23 cellular contexts compared by ENCODE assay signal in the genomic region with DNA sequence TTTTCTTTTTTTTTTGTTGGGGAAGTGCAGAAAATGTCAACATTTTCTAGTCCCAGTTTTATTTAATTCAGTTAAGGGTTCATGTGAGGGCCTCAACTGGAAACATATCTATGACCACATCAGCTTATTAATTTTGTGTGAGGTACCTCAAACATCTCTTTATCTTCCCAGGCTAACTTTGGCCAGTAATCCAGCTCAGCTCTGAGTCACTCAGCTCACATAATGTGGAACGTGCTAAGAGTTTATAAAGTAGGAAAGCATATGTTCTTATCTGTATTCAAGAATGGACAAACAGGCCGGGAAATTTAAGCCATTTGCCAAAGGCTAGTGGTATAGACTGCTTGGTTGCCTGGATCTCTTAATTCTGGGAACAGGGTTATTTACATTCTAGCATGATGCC.
DNase-seq lines count a peak whose midpoint lies in the region; ATAC-seq, FAIRE-seq and TF ChIP-seq lines count a peak whose summit lies in the region.
"Had no signal": no experiment of that assay in that cellular context is flagged by ENCODE, and none has a peak within 500 bp of the region (broad histone marks: within the 10 kb centered on the region; RNA-seq: fewer than 3 reads in every experiment).

No MANE protein-coding gene starts in this region.

- H3K27me3 Mint-ChIP-seq in T-cell: no peaks in the 10 kb centered on the region
- H3K27me3 Mint-ChIP-seq: CD4-positive, CD25-positive, alpha-beta regulatory T cell had no signal

- TF ChIP-seq EP300 in gastroesophageal sphincter (IDR thresholded peaks at IDR 0.05): no peak

- peaks cover 21 to 40% (median 31%) of the 10 kb centered on the region in 3 donors for H3K4me1 Mint-ChIP-seq in T-cell

- in situ Hi-C loops in brain microvascular endothelial cell (cut with HindIII; ENCODE audit: low pct_ligation_motif_present, low sequenced_read_pairs): no loop called here

- no peak overlapping the region for H3K4me3 Mint-ChIP-seq in T-cell
- H3K4me3 Mint-ChIP-seq: CD4-positive, CD25-positive, alpha-beta regulatory T cell had no signal

- DNase-seq in BE2C (peak; percentile 11), HTR-8/SVneo (ENCODE audit: insufficient read length, low spot score) (peak; percentile 9), brain microvascular endothelial cell (peak; percentile 81), myocyte (ENCODE audit: low read depth) (peak; percentile 19), SIG-M5 treated with dmso at 0.1 percent for 504 hours (lab: John Stamatoyannopoulos, UW; ENCODE audit: unreplicated experiment) (no peak), T-cell (no peak)
- DNase-seq: activated gamma-delta T cell; CD4-positive, CD25-positive, alpha-beta regulatory T cell; effector memory CD4-positive, alpha-beta T cell; mesendoderm; NCI-H187 treated with DMSO at 0.1 percent for 48 hours; NCI-H526; Peyer's patch; stimulated activated naive CD4-positive, alpha-beta T cell treated with Interleukin-2 at 50 U/mL for 16 hours; T-helper 1 cell had no signal

- no peak for TF ChIP-seq POLR2A in gastroesophageal sphincter (IDR thresholded peaks at IDR 0.05)

- no peaks in the 10 kb centered on the region for H3K9me3 Mint-ChIP-seq in T-cell
- H3K9me3 Mint-ChIP-seq: CD4-positive, CD25-positive, alpha-beta regulatory T cell had no signal

- peaks cover 58% of the 10 kb centered on the region for H3K36me3 Mint-ChIP-seq in T-cell

- H3K27ac ChIP-seq in brain microvascular endothelial cell: peak overlapping the region; percentile 39
- H3K27ac ChIP-seq in gastroesophageal sphincter: no peak overlapping the region
- H3K27ac ChIP-seq: neutrophil, Peyer's patch, skin epidermis, vagina had no signal

- H3K9me3 ChIP-seq in BE2C (no peaks in the 10 kb centered on the region), gastroesophageal sphincter (no peaks in the 10 kb centered on the region)
- H3K9me3 ChIP-seq: neutrophil, Peyer's patch, vagina had no signal

- TF ChIP-seq CTCF in BE2C (IDR thresholded peaks at IDR 0.05; ENCODE audit: low read depth, low read length) (no peak), brain microvascular endothelial cell (IDR thresholded peaks at IDR 0.05; ENCODE audit: low read depth, low read length, missing control alignments) (no peak), gastroesophageal sphincter (IDR thresholded peaks at IDR 0.05) (no peak)

- H3K27me3 ChIP-seq in BE2C: no peaks in the 10 kb centered on the region
- no peaks in the 10 kb centered on the region for H3K27me3 ChIP-seq in brain microvascular endothelial cell (replicated peaks)
- H3K27me3 ChIP-seq in gastroesophageal sphincter: no peaks in the 10 kb centered on the region
- H3K27me3 ChIP-seq: neutrophil, Peyer's patch, vagina had no signal

- H3K4me1 ChIP-seq in BE2C (peaks cover 10% of the 10 kb centered on the region; the same call in 1 of the 2 replicates), gastroesophageal sphincter (no peaks in the 10 kb centered on the region)
- H3K4me1 ChIP-seq: Peyer's patch, vagina had no signal

- POLR2A ChIA-PET in T-cell (lab: Charles Lee): no interaction called here

- H3K27ac Mint-ChIP-seq in T-cell: no peak overlapping the region

- FAIRE-seq in HTR-8/SVneo (lab: Jason Lieb, UNC): no peak
- FAIRE-seq: bronchial epithelial cell, GM12891, islet of Langerhans had no signal

- ATAC-seq in gastroesophageal sphincter (no peak), T-cell (replicated peaks in 1 of 4) (no peak), GM18870 (IDR thresholded peaks at IDR 0.05; ENCODE audit: unreplicated experiment) (no peak)

- H3K36me3 ChIP-seq in BE2C (no peaks in the 10 kb centered on the region), brain microvascular endothelial cell (replicated peaks) (no peaks in the 10 kb centered on the region), gastroesophageal sphincter (no peaks in the 10 kb centered on the region)
- H3K36me3 ChIP-seq: Peyer's patch, vagina had no signal

- CTCF ChIA-PET in T-cell (lab: Charles Lee): no interaction called here

- H3K4me3 ChIP-seq in BE2C (ENCODE audit: low read depth, low read length) (no peak overlapping the region), brain microvascular endothelial cell (ENCODE audit: low read depth, low read length) (no peak overlapping the region), gastroesophageal sphincter (no peak overlapping the region)
- H3K4me3 ChIP-seq: Peyer's patch, skin epidermis, vagina had no signal

- 55 to 88% methylated on average over 1 to 2 of the region's 2 CpGs for WGBS in gastroesophageal sphincter (ENCODE audit: low coverage in 1 of 2), 2 donors

Comparison
In these comparisons a context has a peak if more than half of its experiments do, and no peak if none do; other contexts are left out.
1. DNase-seq: peak in BE2C (single experiment), HTR-8/SVneo (single experiment), brain microvascular endothelial cell (single experiment) and myocyte (single experiment); none in SIG-M5 treated with dmso at 0.1 percent for 504 hours (single experiment) and T-cell (0 of 34).